In genomic region chr2:37552339-37552738, GRCh38 we compare ENCODE assay signal across 28 cellular contexts.
DNase-seq lines count a peak whose midpoint lies in the region; ATAC-seq, FAIRE-seq and TF ChIP-seq lines count a peak whose summit lies in the region.
"Had no signal": no experiment of that assay in that cellular context is flagged by ENCODE, and none has a peak within 500 bp of the region (broad histone marks: within the 10 kb centered on the region; RNA-seq: fewer than 3 reads in every experiment).

No MANE protein-coding gene starts in this region.

- peaks cover 12% of the 10 kb centered on the region for H3K4me1 Mint-ChIP-seq in activated T-helper 2 cell treated with anti-CD3 and anti-CD28 coated beads, Interferon-gamma antibody, Interleukin-2, Interleukin-4, amounts not matched to agents 10 μg/mL and 5 μg/mL and 100 μg/mL, durations not matched to agents 14 hours and 24 hours and 36 hours (ENCODE audit: low read depth)

- DNase-seq in A549 (ENCODE audit: low read depth in 1 of 2, low spot score in 1 of 2) (no peak), GM12892 (ENCODE audit: insufficient read length) (no peak), foreskin keratinocyte (peak; percentile 53 to 73), frontal cortex (ENCODE audit: low spot score in 2 of 2) (no peak)
- DNase-seq in activated T-helper 2 cell treated with anti-CD3 and anti-CD28 coated beads, Interferon-gamma antibody, Interleukin-2, Interleukin-4, amounts not matched to agents 10 μg/mL and 5 μg/mL and 100 μg/mL, durations not matched to agents 14 hours and 24 hours and 36 hours (ENCODE audit: low spot score) = no peak
- no peak for DNase-seq in stimulated activated CD4-positive, alpha-beta T cell treated with anti-CD3 and anti-CD28 coated beads, Interleukin-15, amount 100 ng/mL, for 24 hours
- DNase-seq: activated CD4-positive, alpha-beta T cell treated with anti-CD3 and anti-CD28 coated beads for 4 hours; activated naive CD4-positive, alpha-beta T cell; activated naive CD8-positive, alpha-beta T cell treated with anti-CD3 and anti-CD28 coated beads, Interleukin-2, amount 50 U/mL, for 24 hours; activated T-cell treated with anti-CD3 and anti-CD28 coated beads, Interleukin-2, amount 50 U/mL, for 4 hours; BE2C; caudate nucleus; heart right ventricle; kidney; NCI-H1436 treated with DMSO at 0.1 percent for 48 hours; NCI-H2081 treated with DMSO at 0.1 percent for 48 hours; spleen; stimulated activated CD8-positive, alpha-beta memory T cell treated with anti-CD3 and anti-CD28 coated beads, Interleukin-4, amount 100 ng/mL, for 48 hours; tibial artery had no signal

- H3K4me2 ChIP-seq in A549 = no peak overlapping the region

- H3K4me3 Mint-ChIP-seq in activated T-helper 2 cell treated with anti-CD3 and anti-CD28 coated beads, Interferon-gamma antibody, Interleukin-2, Interleukin-4, amounts not matched to agents 10 μg/mL and 5 μg/mL and 100 μg/mL, durations not matched to agents 14 hours and 24 hours and 36 hours (ENCODE audit: low read depth) = no peak overlapping the region
- H3K4me3 Mint-ChIP-seq: activated naive CD8-positive, alpha-beta T cell treated with anti-CD3 and anti-CD28 coated beads, Interleukin-2, amount 50 U/mL, for 24 hours; activated T-cell treated with anti-CD3 and anti-CD28 coated beads, Interleukin-2, amount 50 U/mL, for 4 hours had no signal

- no peaks in the 10 kb centered on the region for H3K4me1 ChIP-seq in A549
- peaks cover 9% of the 10 kb centered on the region for H3K4me1 ChIP-seq in foreskin keratinocyte
- no peaks in the 10 kb centered on the region for H3K4me1 ChIP-seq in gastroesophageal sphincter
- H3K4me1 ChIP-seq: HAP-1, parathyroid adenoma, right atrium auricular region, SJSA1, tibial artery had no signal

- intact Hi-C loops in activated T-helper 2 cell treated with anti-CD3 and anti-CD28 coated beads, Interferon-gamma antibody, Interleukin-2, Interleukin-4, amounts not matched to agents 10 μg/mL and 5 μg/mL and 100 μg/mL, durations not matched to agents 14 hours and 24 hours and 36 hours (cut with micrococcal nuclease) = no loop called here

- POLR2A ChIA-PET in A549 (lab: Yijun Ruan, JAX) = no interaction called here

- TF ChIP-seq EP300 in A549 (IDR thresholded peaks at IDR 0.05) (no peak), gastroesophageal sphincter (IDR thresholded peaks at IDR 0.05) (no peak)

- peaks cover 4% of the 10 kb centered on the region for H3K27me3 Mint-ChIP-seq in activated T-helper 2 cell treated with anti-CD3 and anti-CD28 coated beads, Interferon-gamma antibody, Interleukin-2, Interleukin-4, amounts not matched to agents 10 μg/mL and 5 μg/mL and 100 μg/mL, durations not matched to agents 14 hours and 24 hours and 36 hours (ENCODE audit: low read depth)
- H3K27me3 Mint-ChIP-seq: activated naive CD8-positive, alpha-beta T cell treated with anti-CD3 and anti-CD28 coated beads, Interleukin-2, amount 50 U/mL, for 24 hours had no signal

- no peak for TF ChIP-seq RAD21 in A549 (conservative IDR thresholded peaks at IDR 0.05 in 1 of 2, IDR thresholded peaks at IDR 0.05 in 1 of 2)

- no peak overlapping the region for H3K4me3 ChIP-seq in A549
- H3K4me3 ChIP-seq in gastroesophageal sphincter = no peak overlapping the region
- H3K4me3 ChIP-seq: coronary artery, HAP-1, heart right ventricle, right atrium auricular region, SJSA1, spleen, tibial artery had no signal

- no peaks in the 10 kb centered on the region for H3K36me3 Mint-ChIP-seq in activated T-helper 2 cell treated with anti-CD3 and anti-CD28 coated beads, Interferon-gamma antibody, Interleukin-2, Interleukin-4, amounts not matched to agents 10 μg/mL and 5 μg/mL and 100 μg/mL, durations not matched to agents 14 hours and 24 hours and 36 hours (ENCODE audit: low read depth)

- no peak overlapping the region for H3K27ac Mint-ChIP-seq in activated T-helper 2 cell treated with anti-CD3 and anti-CD28 coated beads, Interferon-gamma antibody, Interleukin-2, Interleukin-4, amounts not matched to agents 10 μg/mL and 5 μg/mL and 100 μg/mL, durations not matched to agents 14 hours and 24 hours and 36 hours
- H3K27ac Mint-ChIP-seq: activated naive CD8-positive, alpha-beta T cell treated with anti-CD3 and anti-CD28 coated beads, Interleukin-2, amount 50 U/mL, for 24 hours had no signal

- ATAC-seq in A549 = no peak
- ATAC-seq in SK-N-SH treated with all-trans-retinoic acid at 6 μM for 48 hours = 0 out of 3 replicates have a peak, but pooled peaks have one; percentile 16
- ATAC-seq in foreskin keratinocyte = peak; percentile 68
- ATAC-seq in gastroesophageal sphincter = no peak
- ATAC-seq: activated naive CD8-positive, alpha-beta T cell treated with anti-CD3 and anti-CD28 coated beads, Interleukin-2, amount 50 U/mL, for 24 hours; esophagus mucosa; heart right ventricle had no signal

- H3K9me3 ChIP-seq in A549 (no peaks in the 10 kb centered on the region), gastroesophageal sphincter (no peaks in the 10 kb centered on the region)
- H3K9me3 ChIP-seq: BE2C, HAP-1, heart right ventricle, right atrium auricular region, SJSA1, spleen, tibial artery had no signal

- CTCF ChIA-PET in A549 (lab: Yijun Ruan, JAX) = interaction anchor here (1.4 to 1.6 kb wide), 2 partner anchors 9 to 13 kb away, joined by 5 to 6 read pairs; no protein-coding TSS in a partner anchor

- no peaks in the 10 kb centered on the region for H3K36me3 ChIP-seq in gastroesophageal sphincter
- H3K36me3 ChIP-seq: BE2C, HAP-1, heart right ventricle, right atrium auricular region, SJSA1, spleen, tibial artery had no signal

- H3K27ac ChIP-seq in A549 = no peak overlapping the region
- no peak overlapping the region for H3K27ac ChIP-seq in foreskin keratinocyte
- H3K27ac ChIP-seq in gastroesophageal sphincter = no peak overlapping the region
- H3K27ac ChIP-seq: coronary artery, heart right ventricle, parathyroid adenoma, right atrium auricular region, SJSA1, spleen, tibial artery had no signal

- TF ChIP-seq CTCF in A549 (IDR thresholded peaks at IDR 0.05) = no peak
- TF ChIP-seq CTCF in foreskin keratinocyte (conservative IDR thresholded peaks at IDR 0.05) = no peak
- TF ChIP-seq CTCF in gastroesophageal sphincter (IDR thresholded peaks at IDR 0.05) = no peak

- H3K9me3 Mint-ChIP-seq in activated T-helper 2 cell treated with anti-CD3 and anti-CD28 coated beads, Interferon-gamma antibody, Interleukin-2, Interleukin-4, amounts not matched to agents 10 μg/mL and 5 μg/mL and 100 μg/mL, durations not matched to agents 14 hours and 24 hours and 36 hours = no peaks in the 10 kb centered on the region
- H3K9me3 Mint-ChIP-seq: activated naive CD8-positive, alpha-beta T cell treated with anti-CD3 and anti-CD28 coated beads, Interleukin-2, amount 50 U/mL, for 24 hours; activated T-cell treated with anti-CD3 and anti-CD28 coated beads, Interleukin-2, amount 50 U/mL, for 4 hours had no signal

- 68% methylated on average over 2 of the region's 2 CpGs for WGBS in A549 (ENCODE audit: missing lambda C conversion rate)
- WGBS in gastroesophageal sphincter (ENCODE audit: low coverage in 1 of 2), 2 donors = 86% methylated on average over 2 of the region's 2 CpGs; no CpG with 5 or more reads in 1 of the 2 donors

- H3K27me3 ChIP-seq in foreskin keratinocyte = no peaks in the 10 kb centered on the region
- no peaks in the 10 kb centered on the region for H3K27me3 ChIP-seq in gastroesophageal sphincter
- H3K27me3 ChIP-seq: BE2C, heart right ventricle, right atrium auricular region, SJSA1, spleen, tibial artery had no signal

- no peak for FAIRE-seq in A549 (lab: Jason Lieb, UNC)
- peak; percentile 21 for FAIRE-seq in GM12892 (lab: Jason Lieb, UNC)
- FAIRE-seq in frontal cortex (lab: Jason Lieb, UNC) = no peak
- FAIRE-seq: astrocyte, kidney had no signal

- TF ChIP-seq POLR2A in A549 (IDR thresholded peaks at IDR 0.05; ENCODE audit: low read length) (no peak), GM12892 (IDR thresholded peaks at IDR 0.05; ENCODE audit: low read depth, low read length) (no peak), gastroesophageal sphincter (IDR thresholded peaks at IDR 0.05) (no peak)

TF ChIP-seq in A549, 52 proteins besides CTCF, POLR2A, EP300 and RAD21 (continues in another document):
- TF ChIP-seq ZFP36 (IDR thresholded peaks at IDR 0.05; ENCODE audit: borderline replicate concordance, partially characterized antibody) = no peak
- no peak for TF ChIP-seq RNF2 (IDR thresholded peaks at IDR 0.05; ENCODE audit: borderline replicate concordance, low read depth)
- no peak for TF ChIP-seq NR3C1 (IDR thresholded peaks at IDR 0.05)
- TF ChIP-seq FOSL2 (IDR thresholded peaks at IDR 0.05) = no peak
- peak; percentile 18; the same call in 1 of the 2 replicates for TF ChIP-seq FOSL2 (CRISPR knock-in tag; IDR thresholded peaks at IDR 0.05)
- no peak for TF ChIP-seq HES2 (IDR thresholded peaks at IDR 0.05)

TF ChIP-seq in SK-N-SH treated with all-trans-retinoic acid at 6 μM for 48 hours, 23 proteins besides CTCF, POLR2A, EP300 and RAD21 (continues in another document):
- TF ChIP-seq ZNF565 (CRISPR knock-in tag; conservative IDR thresholded peaks at IDR 0.05; ENCODE audit: low read depth) (no peak), TOX (CRISPR knock-in tag; IDR thresholded peaks at IDR 0.05; ENCODE audit: borderline replicate concordance) (no peak), TCF4 (CRISPR knock-in tag; IDR thresholded peaks at IDR 0.05; ENCODE audit: borderline replicate concordance) (peak; percentile 35; the same call in 1 of the 2 replicates), CREB5 (CRISPR knock-in tag; IDR thresholded peaks at IDR 0.05; ENCODE audit: low read depth) (peak; percentile 81; the same call in 1 of the 2 replicates), CSDC2 (CRISPR knock-in tag; IDR thresholded peaks at IDR 0.05) (0 out of 2 replicates have a peak, but pooled peaks have one; percentile 27)

Comparison
In these comparisons a context has a peak if more than half of its experiments do, and no peak if none do; other contexts are left out.
1. ATAC-seq: peak in SK-N-SH treated with all-trans-retinoic acid at 6 μM for 48 hours (single experiment) and foreskin keratinocyte (single experiment); none in A549 (0 of 2) and gastroesophageal sphincter (single experiment).
2. DNase-seq: peak in foreskin keratinocyte (2 of 2); none in A549 (0 of 2), GM12892 (single experiment), activated T-helper 2 cell treated with anti-CD3 and anti-CD28 coated beads, Interferon-gamma antibody, Interleukin-2, Interleukin-4, amounts not matched to agents 10 μg/mL and 5 μg/mL and 100 μg/mL, durations not matched to agents 14 hours and 24 hours and 36 hours (single experiment), frontal cortex (0 of 2) and stimulated activated CD4-positive, alpha-beta T cell treated with anti-CD3 and anti-CD28 coated beads, Interleukin-15, amount 100 ng/mL, for 24 hours (single experiment).